In the genomic region with DNA sequence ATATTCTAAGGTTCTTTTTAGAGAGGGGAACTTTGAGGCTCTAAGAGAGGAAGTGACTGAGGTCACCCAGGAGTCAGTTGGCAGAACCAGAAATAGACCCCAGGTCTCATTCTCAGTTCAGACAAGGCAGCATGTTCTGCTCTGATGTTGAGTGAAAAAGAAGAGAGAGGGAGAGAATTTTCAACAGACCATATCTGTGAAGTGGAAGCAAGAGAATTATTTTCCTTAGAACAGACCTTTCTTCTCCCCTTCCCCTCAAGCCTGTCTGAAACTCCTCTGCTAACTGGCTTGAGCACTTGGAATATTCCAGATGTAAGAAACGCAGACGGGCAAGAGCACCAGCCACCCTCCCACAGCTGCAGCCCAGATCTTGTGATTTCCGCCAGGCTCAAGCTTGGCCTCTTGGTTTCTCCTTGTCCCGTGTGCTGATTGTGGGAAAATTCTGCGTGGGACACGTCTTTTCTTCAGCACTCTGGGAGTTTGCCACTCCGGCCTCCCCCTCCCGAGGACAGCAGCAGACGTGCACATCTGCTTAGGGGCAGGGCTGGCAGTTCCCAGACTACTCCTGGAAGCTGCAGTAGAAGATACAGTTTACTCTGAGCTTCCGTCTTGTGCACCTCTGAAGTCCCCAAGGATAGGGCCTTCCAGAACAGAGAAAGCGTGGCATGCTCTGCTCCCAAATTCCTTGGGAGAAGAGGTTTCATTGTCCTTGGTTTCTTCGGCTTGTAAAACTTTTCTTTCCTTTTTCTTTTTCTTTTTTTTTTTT, we compare ENCODE assay signal across 9 cellular contexts. TPM values are rescaled to one million over a fixed set of nuclear protein-coding genes. Genes with fewer than 3 reads are reported as not detected.
A peak's percentile ranks its signal among the peaks of the same experiment; 100 is the strongest.
DNase-seq lines count a peak whose midpoint lies in the region; ATAC-seq and TF ChIP-seq lines count a peak whose summit lies in the region.
"Had no signal": no experiment of that assay in that cellular context is flagged by ENCODE, and none has a peak within 500 bp of the region (broad histone marks: within the 10 kb centered on the region; RNA-seq: fewer than 3 reads in every experiment).

No MANE protein-coding gene starts in this region.

- H2AFZ ChIP-seq in Loucy (ENCODE audit: low read length) = peak overlapping the region; percentile 16

- ATAC-seq in GM18858 (IDR thresholded peaks at IDR 0.05; ENCODE audit: unreplicated experiment) (peak; percentile 99), GM21825 (IDR thresholded peaks at IDR 0.05; ENCODE audit: unreplicated experiment) (peak; percentile 95)
- ATAC-seq: Panc1 had no signal

- no peaks in the 10 kb centered on the region for H4K20me1 ChIP-seq in Loucy (ENCODE audit: insufficient read depth, low read length, poor library complexity, severe bottlenecking)

- 0 out of 2 replicates have a peak, but pooled peaks cover 2% of the 10 kb centered on the region for H3F3A ChIP-seq in Loucy (ENCODE audit: low read depth)

- no peak for TF ChIP-seq CTCF in Loucy (conservative IDR thresholded peaks at IDR 0.05; ENCODE audit: low read length)

- no peaks in the 10 kb centered on the region for H3K36me3 ChIP-seq in Loucy (ENCODE audit: insufficient read depth, low read length)

- H3K9me3 ChIP-seq in Loucy (ENCODE audit: insufficient read depth, low read depth, low read length) (no peaks in the 10 kb centered on the region), mononuclear cell (ENCODE audit: low read depth, low read length) (no peaks in the 10 kb centered on the region)

- H3K9ac ChIP-seq in Loucy (ENCODE audit: low read depth, low read length, poor library complexity, severe bottlenecking) = peak overlapping the region; percentile 56

- H3K4me3 ChIP-seq in Loucy (ENCODE audit: low read length, poor library complexity, severe bottlenecking) (peak overlapping the region; percentile 20), mononuclear cell (ENCODE audit: low read length) (peak overlapping the region; percentile 5)

- H3K9me2 ChIP-seq in Loucy (replicated peaks; ENCODE audit: low read depth, low read length) = no peaks in the 10 kb centered on the region

- H3K4me1 ChIP-seq in Loucy (ENCODE audit: insufficient read depth, low read length, poor library complexity, severe bottlenecking) (peaks cover 47% of the 10 kb centered on the region), mononuclear cell (ENCODE audit: insufficient read depth, low read length) (peaks cover 55% of the 10 kb centered on the region)

- H3K27me3 ChIP-seq in Loucy (ENCODE audit: insufficient read depth, low read length, poor library complexity, severe bottlenecking) = no peaks in the 10 kb centered on the region
- no peaks in the 10 kb centered on the region for H3K27me3 ChIP-seq in mononuclear cell (ENCODE audit: insufficient read depth, low read length)

- no peaks in the 10 kb centered on the region for H3K79me2 ChIP-seq in Loucy (ENCODE audit: insufficient read depth, low read length)

- peak overlapping the region; percentile 60 for H3K4me2 ChIP-seq in Loucy (ENCODE audit: low read depth, low read length, poor library complexity, severe bottlenecking)

- no peak for DNase-seq in DMS153 (lab: John Stamatoyannopoulos, UW)
- DNase-seq in HPDE6-E6E7 (ENCODE audit: extremely low spot score) = no peak
- DNase-seq in SHP77 treated with DMSO at 0.1 percent for 48 hours (lab: John Stamatoyannopoulos, UW) = no peak
- no peak for DNase-seq in activated CD8-positive, alpha-beta memory T cell treated with anti-CD3 and anti-CD28 coated beads, Interleukin-2, amount 50 U/mL, for 4 hours

RNA-seq across cellular contexts. Expression of a gene that starts 22.7 kb away (rescaled TPM):
- total RNA-seq in mononuclear cell = 231 TPM
